Comparison of ENCODE assay signal across 8 cellular contexts in genomic region chr3:28348637-28349396, GRCh38. TPM values are rescaled to one million over a fixed set of nuclear protein-coding genes. Genes with fewer than 3 reads are reported as not detected.
DNase-seq lines count a peak whose midpoint lies in the region; FAIRE-seq and TF ChIP-seq lines count a peak whose summit lies in the region.

A gene with protein sequence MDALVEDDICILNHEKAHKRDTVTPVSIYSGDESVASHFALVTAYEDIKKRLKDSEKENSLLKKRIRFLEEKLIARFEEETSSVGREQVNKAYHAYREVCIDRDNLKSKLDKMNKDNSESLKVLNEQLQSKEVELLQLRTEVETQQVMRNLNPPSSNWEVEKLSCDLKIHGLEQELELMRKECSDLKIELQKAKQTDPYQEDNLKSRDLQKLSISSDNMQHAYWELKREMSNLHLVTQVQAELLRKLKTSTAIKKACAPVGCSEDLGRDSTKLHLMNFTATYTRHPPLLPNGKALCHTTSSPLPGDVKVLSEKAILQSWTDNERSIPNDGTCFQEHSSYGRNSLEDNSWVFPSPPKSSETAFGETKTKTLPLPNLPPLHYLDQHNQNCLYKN (minus strand): TSS chr3:28348824. CDS start chr3:28340617, 8,207 bp downstream.
A gene with protein sequence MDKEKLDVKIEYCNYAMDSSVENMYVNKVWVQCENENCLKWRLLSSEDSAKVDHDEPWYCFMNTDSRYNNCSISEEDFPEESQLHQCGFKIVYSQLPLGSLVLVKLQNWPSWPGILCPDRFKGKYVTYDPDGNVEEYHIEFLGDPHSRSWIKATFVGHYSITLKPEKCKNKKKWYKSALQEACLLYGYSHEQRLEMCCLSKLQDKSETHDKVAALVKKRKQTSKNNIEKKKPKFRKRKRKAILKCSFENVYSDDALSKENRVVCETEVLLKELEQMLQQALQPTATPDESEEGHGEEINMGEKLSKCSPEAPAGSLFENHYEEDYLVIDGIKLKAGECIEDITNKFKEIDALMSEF (plus strand): TSS chr3:28348721. CDS start chr3:28413069, 64,348 bp downstream.

- DNase-seq in H9: peak; percentile 95
- peak; percentile 92 for DNase-seq in M059J (ENCODE audit: low read depth)
- DNase-seq in SHP77 (lab: John Stamatoyannopoulos, UW): peak; percentile 88 to 92
- DNase-seq in activated gamma-delta T cell treated with Interleukin-2 at 50 U/mL for 16 hours: peak; percentile 88
- peak; percentile 94 to 98 for DNase-seq in foreskin fibroblast
- peak; percentile 97 for DNase-seq in neural progenitor cell (ENCODE audit: low spot score)
- peak; percentile 89 for DNase-seq in stromal cell of bone marrow (ENCODE audit: low read depth)

- H3K79me1 ChIP-seq in H9 (ENCODE audit: insufficient read depth, low read depth, low read length, poor library complexity, severe bottlenecking): no peaks in the 10 kb centered on the region

- peaks cover 6% of the 10 kb centered on the region for H3K23me2 ChIP-seq in H9 (ENCODE audit: insufficient read length, low read depth, low read length, poor library complexity, severe bottlenecking)

- WGBS in H9 (ENCODE audit: extremely low coverage, insufficient read length, low lambda C conversion rate): no CpG with 5 or more reads among the region's 79 CpGs

- H2BK20ac ChIP-seq in H9 (ENCODE audit: low read depth, low read length, poor library complexity, severe bottlenecking): no peak within 1 kb of the TSS

- no peak within 1 kb of the TSS for H2BK120ac ChIP-seq in H9 (ENCODE audit: low read depth, low read length, poor library complexity, severe bottlenecking)

- H3K9ac ChIP-seq in H9 (ENCODE audit: extremely low read depth, insufficient read length, low read length) (peak within 1 kb of the TSS; percentile 83), neural progenitor cell (peak within 1 kb of the TSS; percentile 64)

- peak within 1 kb of the TSS; percentile 95 to 98 (median 98) for H3K27ac Mint-ChIP-seq in H9
- peak within 1 kb of the TSS; percentile 99 for H3K27ac Mint-ChIP-seq in neural progenitor cell

- H2AFZ ChIP-seq in H9 (ENCODE audit: low read length) (peak within 1 kb of the TSS; percentile 2), neural progenitor cell (replicated peaks) (peak within 1 kb of the TSS; percentile 84)

- no peak within 1 kb of the TSS for H2AK5ac ChIP-seq in H9 (ENCODE audit: insufficient read length, low read length)

- peak within 1 kb of the TSS; percentile 79 to 91 for H3K4me3 ChIP-seq in foreskin fibroblast (ENCODE audit: low read depth in 1 of 2, low read length in 2 of 2)
- peak within 1 kb of the TSS; percentile 59 for H3K4me3 ChIP-seq in neural progenitor cell

- H4K20me1 ChIP-seq in H9 (ENCODE audit: control insufficient read depth, insufficient read depth, insufficient read length) (no peaks in the 10 kb centered on the region), neural progenitor cell (ENCODE audit: low read depth) (peaks cover 9% of the 10 kb centered on the region)

- H3K9me3 Mint-ChIP-seq in H9 (peaks cover 2 to 19% of the 10 kb centered on the region in 2 experiments; a peak in 4 of 5 replicates), neural progenitor cell (peaks cover 19% of the 10 kb centered on the region)

- H3K27me3 ChIP-seq in H9 (ENCODE audit: insufficient read depth, low read length): no peaks in the 10 kb centered on the region
- H3K27me3 ChIP-seq in neural progenitor cell: no peaks in the 10 kb centered on the region

- no peaks in the 10 kb centered on the region; the same call in 1 of the 2 replicates for H3K4me1 ChIP-seq in H9 (ENCODE audit: insufficient read depth, low read length)
- H3K4me1 ChIP-seq in neural progenitor cell: peaks cover 10% of the 10 kb centered on the region

- H2BK5ac ChIP-seq in H9 (ENCODE audit: insufficient read length, low read length): no peak within 1 kb of the TSS

- no peak within 1 kb of the TSS for H3T11ph ChIP-seq in H9 (ENCODE audit: low read length)

- H3K36me3 Mint-ChIP-seq in H9 (ENCODE audit: insufficient read depth in 1 of 3, low read depth in 3 of 3): peaks cover 7 to 24% (median 18%) of the 10 kb centered on the region in 3 experiments; a peak in 6 of 7 replicates
- peaks cover 14% of the 10 kb centered on the region for H3K36me3 Mint-ChIP-seq in neural progenitor cell

- no peak within 1 kb of the TSS for H3K4ac ChIP-seq in H9 (ENCODE audit: low read depth, low read length)

- no peak within 1 kb of the TSS for H4K5ac ChIP-seq in H9 (ENCODE audit: insufficient read length, low read depth, low read length)

- H3K4me1 Mint-ChIP-seq in H9 (peaks cover 21 to 25% of the 10 kb centered on the region in 2 experiments), neural progenitor cell (peaks cover 34% of the 10 kb centered on the region)

- TF ChIP-seq CTCF in H9 (conservative IDR thresholded peaks at IDR 0.05) (peak; percentile 50), foreskin fibroblast (IDR thresholded peaks at IDR 0.05; ENCODE audit: low read depth, low read length) (peak; percentile 14), neural progenitor cell (IDR thresholded peaks at IDR 0.05) (peak; percentile 35)

- peak; percentile 65 for FAIRE-seq in G401.6 (lab: Jason Lieb, UNC)

- peak within 1 kb of the TSS; percentile 88 to 95 for H3K4me3 Mint-ChIP-seq in H9
- peak within 1 kb of the TSS; percentile 95 for H3K4me3 Mint-ChIP-seq in neural progenitor cell

- H3K27ac ChIP-seq in H9 (ENCODE audit: insufficient read length, low read depth, low read length) (peak within 1 kb of the TSS; percentile 68), neural progenitor cell (peak within 1 kb of the TSS; percentile 95)

- H3K27me3 Mint-ChIP-seq in H9 (ENCODE audit: low read depth): no peaks in the 10 kb centered on the region
- peaks cover 4% of the 10 kb centered on the region for H3K27me3 Mint-ChIP-seq in neural progenitor cell (ENCODE audit: insufficient read depth, low read depth)

- H4K8ac ChIP-seq in H9 (replicated peaks; ENCODE audit: insufficient read length, low read depth, low read length): no peak within 1 kb of the TSS

- H4K91ac ChIP-seq in H9 (ENCODE audit: insufficient read length, low read depth, low read length): no peak within 1 kb of the TSS

- H3K4me2 ChIP-seq in H9 (ENCODE audit: insufficient read depth, insufficient read length, low read length) (peak within 1 kb of the TSS; percentile 93), neural progenitor cell (peak within 1 kb of the TSS; percentile 88)

- H3F3A ChIP-seq in neural progenitor cell (ENCODE audit: low read depth): peaks cover 16% of the 10 kb centered on the region

- peak within 1 kb of the TSS; percentile 99 for H3K18ac ChIP-seq in H9 (ENCODE audit: insufficient read length, low read depth, low read length)

- H3K14ac ChIP-seq in H9 (ENCODE audit: insufficient read depth, low read length): peak within 1 kb of the TSS; percentile 95

- H3K56ac ChIP-seq in H9 (ENCODE audit: insufficient read length, low read depth, low read length): no peak within 1 kb of the TSS

- H3K79me2 ChIP-seq in H9 (ENCODE audit: insufficient read depth, low read length): peaks cover 2% of the 10 kb centered on the region; the same call in 1 of the 2 replicates
- peaks cover 53% of the 10 kb centered on the region for H3K79me2 ChIP-seq in neural progenitor cell (ENCODE audit: low read depth)

- H3K9me3 ChIP-seq in H9 (ENCODE audit: control insufficient read depth, low read depth, low read length): no peaks in the 10 kb centered on the region
- H3K9me3 ChIP-seq in neural progenitor cell (ENCODE audit: low read depth): peaks cover 7% of the 10 kb centered on the region

- no peak within 1 kb of the TSS for H2BK12ac ChIP-seq in H9 (ENCODE audit: insufficient read length, low read depth, low read length)

- no peaks in the 10 kb centered on the region for H3K36me3 ChIP-seq in neural progenitor cell

- H2BK15ac ChIP-seq in H9 (ENCODE audit: low read depth, low read length): no peak within 1 kb of the TSS

- no peak within 1 kb of the TSS for H3K23ac ChIP-seq in H9 (ENCODE audit: insufficient read length, low read depth, low read length)

RNA-seq across cellular contexts. Expression of the first gene that starts in this region (rescaled TPM):
- 36.7 and 49.0 TPM in 2 replicates for total RNA-seq in H9 (2021)
- 41.8 and 60.7 TPM in 2 replicates for total RNA-seq in M059J (2014; rRNA removed; shearing (Covaris generic))
- total RNA-seq in neural progenitor cell (ENCODE audit: low replicate concordance): 61.2 and 74.0 TPM in 2 replicates

RNA-seq across cellular contexts. Expression of the second gene that starts in this region (rescaled TPM):
- total RNA-seq in H9 (2021) (0.31 and 0.35 TPM in 2 replicates), neural progenitor cell (ENCODE audit: low replicate concordance) (0.60 and 0.87 TPM in 2 replicates)
- 0.59 TPM in 1 of 2 replicates, not detected in the other for total RNA-seq in M059J (2014; rRNA removed; shearing (Covaris generic))

Comparison
In these comparisons a context has a peak if more than half of its experiments do, and no peak if none do; other contexts are left out.
1. Peak in every context shown above with its lines: DNase-seq, H3K4me3 ChIP-seq and H3K27ac ChIP-seq.